1 cellular context compared by ENCODE assay signal in genomic region chrX:23451266-23451665, GRCh38.
TF ChIP-seq lines count a peak whose summit lies in the region.

No MANE protein-coding gene starts in this region.

TF ChIP-seq in GM23338, 12 proteins besides CTCF, POLR2A, EP300 and RAD21 (continued from another document):
- TF ChIP-seq ZNF462 (CRISPR knock-in tag; IDR thresholded peaks at IDR 0.05), result no peak
- no peak for TF ChIP-seq CREB1 (CRISPR knock-in tag; IDR thresholded peaks at IDR 0.05; ENCODE audit: low read depth)
- TF ChIP-seq ZNF114 (CRISPR knock-in tag; IDR thresholded peaks at IDR 0.05), result no peak
